In the genomic region with DNA sequence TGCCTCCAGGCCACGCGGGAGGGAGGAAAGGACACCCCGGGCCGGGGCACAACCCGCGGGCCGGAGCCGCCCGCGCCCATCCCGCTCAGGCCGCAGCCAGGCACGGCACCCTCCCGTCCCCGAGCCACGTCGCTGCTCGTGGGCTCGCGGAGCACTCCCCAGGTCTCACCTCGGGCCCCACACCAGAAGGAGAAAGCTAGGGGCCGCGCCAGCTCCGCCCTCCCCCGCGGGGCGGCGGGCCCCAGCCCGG, we compare ENCODE assay signal across 8 cellular contexts. TPM values are rescaled to one million over a fixed set of nuclear protein-coding genes. Genes with fewer than 3 reads are reported as not detected.
DNase-seq lines count a peak whose midpoint lies in the region; TF ChIP-seq lines count a peak whose summit lies in the region.

No MANE protein-coding gene starts in this region.

- H3K4me1 ChIP-seq in SJCRH30, result peaks cover 5% of the 10 kb centered on the region; the same call in 1 of the 2 replicates

- H3K9me3 ChIP-seq in SJCRH30 (replicated peaks), result no peaks in the 10 kb centered on the region

- H3K27ac ChIP-seq in SJCRH30, result peak overlapping the region; percentile 98
- H3K27ac ChIP-seq in skin epidermis, result peak overlapping the region; percentile 92 to 99 (median 98)

- peak; percentile 94 for TF ChIP-seq POLR2A in GM19193 (IDR thresholded peaks at IDR 0.05; ENCODE audit: extremely low read depth, insufficient read depth, insufficient read length)

- peaks cover 18% of the 10 kb centered on the region for H3K36me3 ChIP-seq in SJCRH30

- DNase-seq in SJCRH30 (no peak), foreskin fibroblast (no peak), NCI-H1048 (lab: John Stamatoyannopoulos, UW) (no peak), AG08396 (ENCODE audit: low spot score) (no peak), kidney tubule cell (ENCODE audit: low spot score) (no peak), NCI-H82 (lab: John Stamatoyannopoulos, UW) (no peak)

- H3K27me3 ChIP-seq in SJCRH30, result no peaks in the 10 kb centered on the region

- no peak for TF ChIP-seq CTCF in foreskin fibroblast (IDR thresholded peaks at IDR 0.05; ENCODE audit: low read depth, low read length)

- H3K4me3 ChIP-seq in SJCRH30 (peak overlapping the region; percentile 94), foreskin fibroblast (ENCODE audit: low read depth in 1 of 2, low read length in 2 of 2) (peak overlapping the region; percentile 77 to 89), skin epidermis (peak overlapping the region; percentile 65 to 96 (median 75))

RNA-seq across cellular contexts. Expression of a gene that starts 0.6 kb away (rescaled TPM):
- 522 and 557 TPM in 2 replicates for total RNA-seq in SJCRH30 (2014; rRNA removed; shearing (Covaris generic))

RNA-seq across cellular contexts. Expression of a gene that starts 0.9 kb away (rescaled TPM):
- total RNA-seq in SJCRH30 (2014; rRNA removed; shearing (Covaris generic)), result 589 and 661 TPM in 2 replicates

RNA-seq across cellular contexts. Expression of a gene that starts 41.2 kb away (rescaled TPM):
- total RNA-seq in SJCRH30 (2014; rRNA removed; shearing (Covaris generic)), result 68.6 and 69.6 TPM in 2 replicates
